1 cellular context compared by ENCODE assay signal in genomic region chr13:113420833-113421600, GRCh38.
TF ChIP-seq lines count a peak whose summit lies in the region.

No MANE protein-coding gene starts in this region.

TF ChIP-seq in HCT116, 20 proteins besides CTCF, POLR2A, EP300 and RAD21 (continued from another document):
- no peak for TF ChIP-seq ATF3 (IDR thresholded peaks at IDR 0.05)
- no peak for TF ChIP-seq EZH2phosphoT487 (IDR thresholded peaks at IDR 0.05; ENCODE audit: borderline replicate concordance)
- TF ChIP-seq MAX (IDR thresholded peaks at IDR 0.05), result no peak
